8 cellular contexts compared by ENCODE assay signal in genomic region chr7:6392712-6393666, GRCh38. TPM values are rescaled to one million over a fixed set of nuclear protein-coding genes. Genes with fewer than 3 reads are reported as not detected.
DNase-seq lines count a peak whose midpoint lies in the region; ATAC-seq and TF ChIP-seq lines count a peak whose summit lies in the region.

No MANE protein-coding gene starts in this region.

- no peak overlapping the region for H3K4me3 ChIP-seq in mucosa of stomach (ENCODE audit: low read length)

- CTCF ChIA-PET in RWPE1 (lab: Yijun Ruan, JAX), result interaction anchor here (0.6 kb wide), 1 partner anchor 1394 kb away, joined by 3 read pairs; no protein-coding TSS in a partner anchor

- no peaks in the 10 kb centered on the region for H3K9me3 ChIP-seq in mucosa of stomach (ENCODE audit: control insufficient read depth, low read length)

- H3K27me3 ChIP-seq in mucosa of stomach (ENCODE audit: control insufficient read depth, insufficient read depth, low read length), result no peaks in the 10 kb centered on the region

- peak overlapping the region; percentile 87 for H3K27ac ChIP-seq in RWPE1

- DNase-seq in A172 (ENCODE audit: low spot score) (peak; percentile 93), RWPE1 (ENCODE audit: low spot score) (peak; percentile 75), dedifferentiated amniotic fluid mesenchymal stem cell (ENCODE audit: extremely low spot score) (peak; percentile 60), ureter (ENCODE audit: low spot score) (peak; percentile 88), NCI-H526 (lab: John Stamatoyannopoulos, UW) (no peak), NCI-H2171 treated with DMSO at 0.1 percent for 48 hours (lab: John Stamatoyannopoulos, UW) (no peak)

- no peak for TF ChIP-seq CTCF in RWPE1 (conservative IDR thresholded peaks at IDR 0.05; ENCODE audit: low read depth)

- peaks cover 7% of the 10 kb centered on the region for H3K36me3 ChIP-seq in mucosa of stomach (ENCODE audit: control insufficient read depth, insufficient read depth, low read length)

- peaks cover 74% of the 10 kb centered on the region for H3K4me1 ChIP-seq in mucosa of stomach (ENCODE audit: control insufficient read depth, insufficient read depth, low read length)

- POLR2A ChIA-PET in RWPE1 (lab: Yijun Ruan, JAX; ENCODE audit: low non-redundant PET), result no interaction called here

- H3K9ac ChIP-seq in mucosa of stomach (ENCODE audit: low read length), result peak overlapping the region; percentile 65

- peak; percentile 94 for ATAC-seq in GM21529 (IDR thresholded peaks at IDR 0.05; ENCODE audit: unreplicated experiment)

RNA-seq across cellular contexts. Expression of gene RAC1, which starts 18.7 kb away (rescaled TPM):
- 144 and 162 TPM in 2 replicates for total RNA-seq in A172 (2014; rRNA removed; shearing (Covaris generic))
- total RNA-seq in ureter, result 276 TPM

RNA-seq across cellular contexts. Expression of gene FAM220A, which starts 44.2 kb away (rescaled TPM):
- total RNA-seq in A172 (2014; rRNA removed; shearing (Covaris generic)), result 42.4 and 154 TPM in 2 replicates
- 13.8 TPM for total RNA-seq in ureter

RNA-seq across cellular contexts. Expression of gene DAGLB, which starts 54.8 kb away (rescaled TPM):
- 22.5 and 25.3 TPM in 2 replicates for total RNA-seq in A172 (2014; rRNA removed; shearing (Covaris generic))
- total RNA-seq in ureter, result 16.8 TPM

Comparison
In these comparisons a context has a peak if more than half of its experiments do, and no peak if none do; other contexts are left out.
1. DNase-seq: peak in A172 (single experiment), RWPE1 (single experiment), dedifferentiated amniotic fluid mesenchymal stem cell (single experiment) and ureter (single experiment); none in NCI-H526 (0 of 2) and NCI-H2171 treated with DMSO at 0.1 percent for 48 hours (single experiment).